In genomic region chr18:42048150-42048549, GRCh38 we compare ENCODE assay signal across 11 cellular contexts.
DNase-seq lines count a peak whose midpoint lies in the region; ATAC-seq and TF ChIP-seq lines count a peak whose summit lies in the region.
"Had no signal": no experiment of that assay in that cellular context is flagged by ENCODE, and none has a peak within 500 bp of the region (broad histone marks: within the 10 kb centered on the region; RNA-seq: fewer than 3 reads in every experiment).

No MANE protein-coding gene starts in this region.

- CTCF ChIA-PET in activated CD8-positive, alpha-beta T cell treated with anti-CD3 and anti-CD28 coated beads, Interleukin-2, amount 10 ng/mL, durations not matched to agents 7 days and 5 days (lab: Charles Lee): interaction anchor here (1.2 to 2.9 kb wide), 2 partner anchors 20 to 66 kb away, joined by 5 to 15 read pairs; no protein-coding TSS in a partner anchor

- H3K36me3 Mint-ChIP-seq in activated CD8-positive, alpha-beta T cell treated with anti-CD3 and anti-CD28 coated beads, Interleukin-2, amount 10 ng/mL, durations not matched to agents 7 days and 5 days (ENCODE audit: low read depth): peaks cover 26% of the 10 kb centered on the region

- peak overlapping the region; percentile 89 for H3K27ac ChIP-seq in SK-N-MC
- no peak overlapping the region for H3K27ac ChIP-seq in foreskin keratinocyte

- no peaks in the 10 kb centered on the region for H3K27me3 ChIP-seq in foreskin keratinocyte

- peak; percentile 7 for DNase-seq in HK-2 (ENCODE audit: unreplicated experiment)
- DNase-seq in SK-N-MC (ENCODE audit: low read depth, low spot score): no peak
- peak; percentile 67 to 87 for DNase-seq in foreskin keratinocyte
- DNase-seq in smooth muscle cell of the brain vasculature (ENCODE audit: low read depth, low spot score): peak; percentile 20
- DNase-seq in activated CD8-positive, alpha-beta T cell treated with anti-CD3 and anti-CD28 coated beads, Interleukin-2, amount 10 ng/mL, durations not matched to agents 7 days and 5 days: no peak
- DNase-seq: GOT3 had no signal

- no peak overlapping the region for H3K27ac Mint-ChIP-seq in activated CD8-positive, alpha-beta T cell treated with anti-CD3 and anti-CD28 coated beads, Interleukin-2, amount 10 ng/mL, durations not matched to agents 7 days and 5 days
- H3K27ac Mint-ChIP-seq: dendritic cell treated with granulocyte-macrophage colony-stimulating factor and Interleukin-4, amounts not matched to agents 40 ng/mL and 50 ng/mL, for 4 days; memory B cell had no signal

- no peaks in the 10 kb centered on the region for H3K9me3 ChIP-seq in SK-N-MC (ENCODE audit: low read depth, low read length)

- H3K4me3 ChIP-seq in SK-N-MC: 0 out of 2 replicates have a peak overlapping the region, but pooled peaks have one; percentile 15

- H3K9me3 Mint-ChIP-seq in activated CD8-positive, alpha-beta T cell treated with anti-CD3 and anti-CD28 coated beads, Interleukin-2, amount 10 ng/mL, durations not matched to agents 7 days and 5 days (ENCODE audit: insufficient read depth): no peaks in the 10 kb centered on the region
- H3K9me3 Mint-ChIP-seq: dendritic cell treated with granulocyte-macrophage colony-stimulating factor and Interleukin-4, amounts not matched to agents 40 ng/mL and 50 ng/mL, for 4 days; memory B cell had no signal

- no peak overlapping the region for H3K4me3 Mint-ChIP-seq in activated CD8-positive, alpha-beta T cell treated with anti-CD3 and anti-CD28 coated beads, Interleukin-2, amount 10 ng/mL, durations not matched to agents 7 days and 5 days
- H3K4me3 Mint-ChIP-seq: dendritic cell treated with granulocyte-macrophage colony-stimulating factor and Interleukin-4, amounts not matched to agents 40 ng/mL and 50 ng/mL, for 4 days; memory B cell had no signal

- H3K4me1 Mint-ChIP-seq in activated CD8-positive, alpha-beta T cell treated with anti-CD3 and anti-CD28 coated beads, Interleukin-2, amount 10 ng/mL, durations not matched to agents 7 days and 5 days (ENCODE audit: low read depth): peaks cover 7% of the 10 kb centered on the region

- no peaks in the 10 kb centered on the region for H3K27me3 Mint-ChIP-seq in activated CD8-positive, alpha-beta T cell treated with anti-CD3 and anti-CD28 coated beads, Interleukin-2, amount 10 ng/mL, durations not matched to agents 7 days and 5 days (ENCODE audit: low read depth)
- H3K27me3 Mint-ChIP-seq: dendritic cell treated with granulocyte-macrophage colony-stimulating factor and Interleukin-4, amounts not matched to agents 40 ng/mL and 50 ng/mL, for 4 days; memory B cell had no signal

- peaks cover 24% of the 10 kb centered on the region for H3K4me1 ChIP-seq in foreskin keratinocyte

- POLR2A ChIA-PET in activated CD8-positive, alpha-beta T cell treated with anti-CD3 and anti-CD28 coated beads, Interleukin-2, amount 10 ng/mL, durations not matched to agents 7 days and 5 days (lab: Charles Lee): no interaction called here

- peaks cover 19% of the 10 kb centered on the region for H3K36me3 ChIP-seq in SK-N-MC (ENCODE audit: insufficient read depth, low read length)

- no peak overlapping the region for H3K9ac ChIP-seq in SK-N-MC (ENCODE audit: insufficient read length)

- ATAC-seq in foreskin keratinocyte: peak; percentile 97
- ATAC-seq in GM18867 (IDR thresholded peaks at IDR 0.05; ENCODE audit: unreplicated experiment): no peak
- no peak for ATAC-seq in HG02884 (IDR thresholded peaks at IDR 0.05; ENCODE audit: unreplicated experiment)
- no peak for ATAC-seq in GM18511 (IDR thresholded peaks at IDR 0.05; ENCODE audit: unreplicated experiment)
- ATAC-seq in activated CD8-positive, alpha-beta T cell treated with anti-CD3 and anti-CD28 coated beads, Interleukin-2, amount 10 ng/mL, durations not matched to agents 7 days and 5 days: no peak

- no peak for TF ChIP-seq CTCF in foreskin keratinocyte (conservative IDR thresholded peaks at IDR 0.05)

Comparison
In these comparisons a context has a peak if more than half of its experiments do, and no peak if none do; other contexts are left out.
1. DNase-seq: peak in HK-2 (single experiment), foreskin keratinocyte (2 of 2) and smooth muscle cell of the brain vasculature (single experiment); none in SK-N-MC (single experiment) and activated CD8-positive, alpha-beta T cell treated with anti-CD3 and anti-CD28 coated beads, Interleukin-2, amount 10 ng/mL, durations not matched to agents 7 days and 5 days (single experiment).